9 cellular contexts compared by ENCODE assay signal in the genomic region with DNA sequence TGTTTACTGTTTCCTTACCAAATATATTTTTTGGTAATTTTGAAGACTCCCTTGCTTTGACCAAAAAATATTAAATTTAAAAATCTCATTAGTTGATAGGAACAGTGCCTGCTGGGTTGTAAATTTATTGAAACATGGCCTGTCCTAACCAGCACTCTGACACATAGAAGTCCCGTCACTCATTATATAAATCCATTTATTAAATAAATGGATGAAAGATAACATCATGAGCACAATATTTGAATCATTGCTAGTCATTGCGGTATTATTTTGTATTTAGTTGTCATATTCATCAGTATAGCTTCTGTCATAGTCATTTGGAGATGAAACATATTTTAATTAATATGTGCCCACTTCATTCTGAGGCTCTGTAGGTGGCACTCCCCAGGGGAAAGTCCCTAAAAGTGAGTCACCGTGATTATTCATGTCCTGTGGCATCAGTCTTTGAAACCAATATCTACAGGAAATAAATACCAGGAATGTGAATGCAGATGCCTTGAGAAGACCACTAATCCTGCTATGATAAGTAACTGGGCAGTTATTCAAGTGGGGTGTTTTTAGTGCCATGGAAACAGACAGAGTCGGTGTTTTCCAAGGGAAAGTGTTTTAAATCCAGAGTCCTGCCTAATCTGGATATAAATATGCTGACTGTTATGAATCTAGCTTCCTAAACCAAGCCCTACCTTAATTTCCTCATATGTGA.
DNase-seq lines count a peak whose midpoint lies in the region; ATAC-seq and TF ChIP-seq lines count a peak whose summit lies in the region.
"Had no signal": no experiment of that assay in that cellular context is flagged by ENCODE, and none has a peak within 500 bp of the region (broad histone marks: within the 10 kb centered on the region; RNA-seq: fewer than 3 reads in every experiment).

No MANE protein-coding gene starts in this region.

- H3K9me3 Mint-ChIP-seq in activated CD8-positive, alpha-beta T cell treated with anti-CD3 and anti-CD28 coated beads, Interleukin-2, amount 10 ng/mL, durations not matched to agents 7 days and 5 days (ENCODE audit: insufficient read depth) = no peaks in the 10 kb centered on the region

- H3K4me1 ChIP-seq in heart right ventricle (peaks cover 0 to 33% (median 9%) of the 10 kb centered on the region in 9 donors), HAP-1 (no peaks in the 10 kb centered on the region)

- peaks cover 3% of the 10 kb centered on the region for H3K27me3 Mint-ChIP-seq in activated CD8-positive, alpha-beta T cell treated with anti-CD3 and anti-CD28 coated beads, Interleukin-2, amount 10 ng/mL, durations not matched to agents 7 days and 5 days (ENCODE audit: low read depth)

- no peak for TF ChIP-seq CTCF in heart right ventricle (IDR thresholded peaks at IDR 0.05)

- H3K4me3 ChIP-seq in heart right ventricle (no peak overlapping the region), HAP-1 (no peak overlapping the region)
- H3K4me3 ChIP-seq: cardiac muscle cell had no signal

- in situ Hi-C loops in HAP-1 (cut with MboI; ENCODE audit: low sequenced_read_pairs) = no loop called here

- H3K4me1 Mint-ChIP-seq in activated CD8-positive, alpha-beta T cell treated with anti-CD3 and anti-CD28 coated beads, Interleukin-2, amount 10 ng/mL, durations not matched to agents 7 days and 5 days (ENCODE audit: low read depth) = peaks cover 20% of the 10 kb centered on the region

- DNase-seq in heart right ventricle = peak in 1 of 2 donors; percentile 3
- no peak for DNase-seq in cardiac septum (ENCODE audit: low spot score)
- no peak for DNase-seq in activated CD8-positive, alpha-beta T cell treated with anti-CD3 and anti-CD28 coated beads, Interleukin-2, amount 10 ng/mL, durations not matched to agents 7 days and 5 days
- DNase-seq in glomerular visceral epithelial cell (ENCODE audit: extremely low spot score) = peak; percentile 98
- peak; percentile 27 for DNase-seq in stimulated activated CD8-positive, alpha-beta memory T cell treated with anti-CD3 and anti-CD28 coated beads, Interleukin-12 subunit alpha, Interleukin-12 subunit beta, amount 100 ng/mL, for 1 hour (ENCODE audit: low read depth)
- no peak for DNase-seq in HAP-1 (ENCODE audit: low spot score in 2 of 2)
- no peak for DNase-seq in middle frontal gyrus (ENCODE audit: extremely low spot score, low spot score)
- no peak for DNase-seq in ureter (ENCODE audit: low spot score)

- POLR2A ChIA-PET in activated CD8-positive, alpha-beta T cell treated with anti-CD3 and anti-CD28 coated beads, Interleukin-2, amount 10 ng/mL, durations not matched to agents 7 days and 5 days (lab: Charles Lee) = no interaction called here

- no peaks in the 10 kb centered on the region for H3K27me3 ChIP-seq in heart right ventricle
- H3K27me3 ChIP-seq in HAP-1 (ENCODE audit: low read depth) = no peaks in the 10 kb centered on the region
- H3K27me3 ChIP-seq: cardiac muscle cell had no signal

- H3K9me3 ChIP-seq in heart right ventricle (no peaks in the 10 kb centered on the region), HAP-1 (no peaks in the 10 kb centered on the region)

- no peak overlapping the region for H3K27ac Mint-ChIP-seq in activated CD8-positive, alpha-beta T cell treated with anti-CD3 and anti-CD28 coated beads, Interleukin-2, amount 10 ng/mL, durations not matched to agents 7 days and 5 days

- CTCF ChIA-PET in activated CD8-positive, alpha-beta T cell treated with anti-CD3 and anti-CD28 coated beads, Interleukin-2, amount 10 ng/mL, durations not matched to agents 7 days and 5 days (lab: Charles Lee) = interaction anchor here (1.4 kb wide), 1 partner anchor 176 kb away, joined by 6 read pairs; no protein-coding TSS in a partner anchor

- H3K27ac ChIP-seq in heart right ventricle = peak overlapping the region in 4 of 10 donors; percentile 3 to 55 (median 10)
- H3K27ac ChIP-seq: cardiac muscle cell had no signal

- intact Hi-C loops in heart right ventricle (cut with DNase I) (loop anchor here (5.0 to 10.0 kb wide), 9 partner anchors 175 to 633 kb away; partner anchors contain the start of gene HLX (in 2 of the 10)), cardiac septum (cut with DNase I) (loop anchor here (5.0 kb wide), 1 partner anchor 238 kb away; no protein-coding TSS in a partner anchor)

- 45 to 49% methylated on average over 4 of the region's 4 CpGs for WGBS in heart right ventricle, 2 donors

- peak in 6 of 8 donors; percentile 25 to 62 (median 45) for ATAC-seq in heart right ventricle
- peak; percentile 58 for ATAC-seq in activated CD8-positive, alpha-beta T cell treated with anti-CD3 and anti-CD28 coated beads, Interleukin-2, amount 10 ng/mL, durations not matched to agents 7 days and 5 days

- no peaks in the 10 kb centered on the region for H3K36me3 Mint-ChIP-seq in activated CD8-positive, alpha-beta T cell treated with anti-CD3 and anti-CD28 coated beads, Interleukin-2, amount 10 ng/mL, durations not matched to agents 7 days and 5 days (ENCODE audit: low read depth)

- no peaks in the 10 kb centered on the region for H3K36me3 ChIP-seq in heart right ventricle
- H3K36me3 ChIP-seq in HAP-1 (replicated peaks) = no peaks in the 10 kb centered on the region
- H3K36me3 ChIP-seq: cardiac muscle cell had no signal

- no peak overlapping the region for H3K4me3 Mint-ChIP-seq in activated CD8-positive, alpha-beta T cell treated with anti-CD3 and anti-CD28 coated beads, Interleukin-2, amount 10 ng/mL, durations not matched to agents 7 days and 5 days

Comparison
In these comparisons a context has a peak if more than half of its experiments do, and no peak if none do; other contexts are left out.
1. DNase-seq: peak in glomerular visceral epithelial cell (single experiment) and stimulated activated CD8-positive, alpha-beta memory T cell treated with anti-CD3 and anti-CD28 coated beads, Interleukin-12 subunit alpha, Interleukin-12 subunit beta, amount 100 ng/mL, for 1 hour (single experiment); none in cardiac septum (single experiment), activated CD8-positive, alpha-beta T cell treated with anti-CD3 and anti-CD28 coated beads, Interleukin-2, amount 10 ng/mL, durations not matched to agents 7 days and 5 days (single experiment), HAP-1 (0 of 2), middle frontal gyrus (single experiment) and ureter (single experiment).